9 cellular contexts compared by ENCODE assay signal in genomic region chr5:112929336-112930081, GRCh38. TPM values are rescaled to one million over a fixed set of nuclear protein-coding genes. Genes with fewer than 3 reads are reported as not detected.
DNase-seq lines count a peak whose midpoint lies in the region; ATAC-seq and TF ChIP-seq lines count a peak whose summit lies in the region.
"Had no signal": no experiment of that assay in that cellular context is flagged by ENCODE, and none has a peak within 500 bp of the region (broad histone marks: within the 10 kb centered on the region; RNA-seq: fewer than 3 reads in every experiment).

No MANE protein-coding gene starts in this region.

- peak; percentile 14 for DNase-seq in kidney tubule cell (ENCODE audit: low spot score)
- no peak for DNase-seq in upper lobe of left lung
- no peak for DNase-seq in NCI-H1930 (lab: John Stamatoyannopoulos, UW)
- no peak for DNase-seq in A673 (ENCODE audit: low spot score)
- no peak for DNase-seq in amygdala (lab: John Stamatoyannopoulos, UW)
- DNase-seq: caudate nucleus had no signal

- BruUV-seq in A673 (replicated peaks; lab: Mats Ljungman, UMichigan) = no TSS peak

- H3K36me3 ChIP-seq in upper lobe of left lung = no peaks in the 10 kb centered on the region
- H3K36me3 ChIP-seq in A673 (ENCODE audit: insufficient read depth, low read length, poor library complexity, severe bottlenecking) = no peaks in the 10 kb centered on the region

- H3K27ac ChIP-seq in upper lobe of left lung = peak overlapping the region in 1 of 4 donors; percentile 8
- no peak overlapping the region for H3K27ac ChIP-seq in A673 (ENCODE audit: low read depth, low read length, poor library complexity, severe bottlenecking)

- no peak overlapping the region for H3K4me3 ChIP-seq in upper lobe of left lung
- H3K4me3 ChIP-seq in A673 (ENCODE audit: low read depth, low read length, poor library complexity, severe bottlenecking) = no peak overlapping the region

- H3K4me1 ChIP-seq in upper lobe of left lung (peaks cover 0 to 8% (median 3%) of the 10 kb centered on the region in 4 donors), A673 (ENCODE audit: insufficient read depth, low read length, poor library complexity, severe bottlenecking) (no peaks in the 10 kb centered on the region)

- no peak for TF ChIP-seq EP300 in upper lobe of left lung (IDR thresholded peaks at IDR 0.05)

- POLR2A ChIA-PET in A673 (lab: Charles Lee; ENCODE audit: low non-redundant PET) = no interaction called here

- CTCF ChIA-PET in A673 (lab: Charles Lee) = no interaction called here

- ATAC-seq in GM18511 (IDR thresholded peaks at IDR 0.05; ENCODE audit: unreplicated experiment) (peak; percentile 79), GM21576 (IDR thresholded peaks at IDR 0.05; ENCODE audit: unreplicated experiment) (peak; percentile 60), HG03558 (IDR thresholded peaks at IDR 0.05; ENCODE audit: extremely low read depth, unreplicated experiment) (peak; percentile 59), upper lobe of left lung (ENCODE audit: low FRiP score in 2 of 2) (no peak)

- H3K9me3 ChIP-seq in upper lobe of left lung (no peaks in the 10 kb centered on the region), A673 (ENCODE audit: low read depth, low read length, poor library complexity, severe bottlenecking) (no peaks in the 10 kb centered on the region)

- H3K27me3 ChIP-seq in upper lobe of left lung (no peaks in the 10 kb centered on the region), A673 (replicated peaks; ENCODE audit: insufficient read depth, low read depth, low read length, poor library complexity) (no peaks in the 10 kb centered on the region)

- no peak for TF ChIP-seq POLR2A in upper lobe of left lung (IDR thresholded peaks at IDR 0.05)

- no peak for TF ChIP-seq CTCF in upper lobe of left lung (IDR thresholded peaks at IDR 0.05)
- TF ChIP-seq CTCF in A673 (conservative IDR thresholded peaks at IDR 0.05; ENCODE audit: low read depth, low read length) = no peak

- 90 to 92% methylated on average over 4 of the region's 4 CpGs for WGBS in upper lobe of left lung, 2 donors

- intact Hi-C loops in A673 (cut with micrococcal nuclease; ENCODE audit: unreplicated experiment) = no loop called here

RNA-seq across cellular contexts. Expression of gene REEP5, which starts 7.5 kb away (rescaled TPM):
- total RNA-seq in upper lobe of left lung (100 to 1,000 TPM in 2 of 6 donors, 10 to 100 TPM in 4; 43.0 to 108 (median 95.3) TPM), A673 (2021) (42.8 and 50.5 TPM in 2 replicates)

RNA-seq across cellular contexts. Expression of gene DCP2, which starts 47.1 kb away (rescaled TPM):
- 100 to 1,000 TPM in 1 of 6 donors, 10 to 100 TPM in 5; 17.8 to 111 (median 53.2) TPM for total RNA-seq in upper lobe of left lung
- 73.5 and 78.0 TPM in 2 replicates for total RNA-seq in A673 (2021)

Comparison
In these comparisons a context has a peak if more than half of its experiments do, and no peak if none do; other contexts are left out.
1. ATAC-seq: peak in GM18511 (single experiment), GM21576 (single experiment) and HG03558 (single experiment); none in upper lobe of left lung (0 of 2).